Comparison of ENCODE assay signal across 9 cellular contexts in genomic region chr12:47360771-47361388, GRCh38.
A peak's percentile ranks its signal among the peaks of the same experiment; 100 is the strongest.
DNase-seq lines count a peak whose midpoint lies in the region; ATAC-seq, FAIRE-seq and TF ChIP-seq lines count a peak whose summit lies in the region.
"Had no signal": no experiment of that assay in that cellular context is flagged by ENCODE, and none has a peak within 500 bp of the region (broad histone marks: within the 10 kb centered on the region; RNA-seq: fewer than 3 reads in every experiment).

No MANE protein-coding gene starts in this region.

- H3K9me3 ChIP-seq in DOHH2 (ENCODE audit: control insufficient read depth, insufficient read depth, low read length) = no peaks in the 10 kb centered on the region
- no peaks in the 10 kb centered on the region for H3K9me3 ChIP-seq in BE2C

- no peaks in the 10 kb centered on the region for H3K79me2 ChIP-seq in DOHH2 (ENCODE audit: control insufficient read depth, low read length)

- peak overlapping the region; percentile 14 for H3K27ac ChIP-seq in DOHH2 (ENCODE audit: low read depth, low read length)
- H3K27ac ChIP-seq: KMS-11 had no signal

- peak overlapping the region; percentile 67 for H3K4me2 ChIP-seq in DOHH2 (ENCODE audit: low read length)
- H3K4me2 ChIP-seq: KMS-11 had no signal

- TF ChIP-seq CTCF in DOHH2 (IDR thresholded peaks at IDR 0.05; ENCODE audit: low read depth, low read length, poor library complexity, severe bottlenecking) (no peak), BE2C (IDR thresholded peaks at IDR 0.05; ENCODE audit: low read depth, low read length) (no peak)

- H4K20me1 ChIP-seq in DOHH2 (ENCODE audit: control insufficient read depth, insufficient read depth, low read depth, low read length) = no peaks in the 10 kb centered on the region

- FAIRE-seq in GM12891 (lab: Jason Lieb, UNC) = no peak

- H3K27me3 ChIP-seq in DOHH2 (ENCODE audit: control insufficient read depth, low read length) = no peaks in the 10 kb centered on the region
- no peaks in the 10 kb centered on the region for H3K27me3 ChIP-seq in BE2C

- DNase-seq in KBM-7 = peak; percentile 90
- peak; percentile 29 for DNase-seq in activated gamma-delta T cell treated with anti-CD3 and anti-CD28 coated beads, Interleukin-2, amount 50 U/mL, for 16 hours (ENCODE audit: low read depth)
- DNase-seq in medulla oblongata (ENCODE audit: extremely low spot score) = peak; percentile 47
- no peak for DNase-seq in BE2C
- DNase-seq in GM12891 (ENCODE audit: insufficient read length, low spot score) = no peak

- no peaks in the 10 kb centered on the region for H3K36me3 ChIP-seq in DOHH2 (ENCODE audit: control insufficient read depth, low read length)
- H3K36me3 ChIP-seq in BE2C = no peaks in the 10 kb centered on the region

- in situ Hi-C loops in KBM-7 (cut with MboI; ENCODE audit: low pct_unique_long_range_greater_than_20kb, low sequenced_read_pairs) = no loop called here

- H3K4me1 ChIP-seq in DOHH2 (ENCODE audit: control insufficient read depth, low read length) (peaks cover 34% of the 10 kb centered on the region), BE2C (no peaks in the 10 kb centered on the region)

- 0 out of 2 replicates have a peak, but pooled peaks cover 4% of the 10 kb centered on the region for H3F3A ChIP-seq in DOHH2 (ENCODE audit: control insufficient read depth, insufficient read depth)

- H3K9me2 ChIP-seq in DOHH2 (replicated peaks; ENCODE audit: control insufficient read depth, low read length) = no peaks in the 10 kb centered on the region

- H3K4me3 ChIP-seq in DOHH2 (ENCODE audit: low read length) = peak overlapping the region; percentile 57
- no peak overlapping the region for H3K4me3 ChIP-seq in BE2C (ENCODE audit: low read depth, low read length)

- TF ChIP-seq POLR2A in GM12891 (IDR thresholded peaks at IDR 0.05; ENCODE audit: low read depth, low read length) = no peak

- ATAC-seq in GM19438 (IDR thresholded peaks at IDR 0.05; ENCODE audit: low read depth, unreplicated experiment) = peak; percentile 27
- no peak for ATAC-seq in HG03469 (IDR thresholded peaks at IDR 0.05; ENCODE audit: unreplicated experiment)

TF ChIP-seq in GM12891, 5 proteins besides CTCF, POLR2A, EP300 and RAD21:
- TF ChIP-seq TAF1 (IDR thresholded peaks at IDR 0.05; ENCODE audit: low read depth, low read length) (no peak), POLR2AphosphoS5 (IDR thresholded peaks at IDR 0.05; ENCODE audit: low read depth, low read length) (no peak), PAX5 (IDR thresholded peaks at IDR 0.05; ENCODE audit: insufficient read depth, low read length, severe bottlenecking) (no peak), SPI1 (IDR thresholded peaks at IDR 0.05; ENCODE audit: low read depth, low read length) (no peak), POU2F2 (IDR thresholded peaks at IDR 0.05; ENCODE audit: low read depth, low read length) (no peak)

Comparison
In these comparisons a context has a peak if more than half of its experiments do, and no peak if none do; other contexts are left out.
1. DNase-seq: peak in KBM-7 (single experiment), activated gamma-delta T cell treated with anti-CD3 and anti-CD28 coated beads, Interleukin-2, amount 50 U/mL, for 16 hours (single experiment) and medulla oblongata (single experiment); none in BE2C (single experiment) and GM12891 (single experiment).